ENCODE assay signal across 8 cellular contexts in the genomic region with DNA sequence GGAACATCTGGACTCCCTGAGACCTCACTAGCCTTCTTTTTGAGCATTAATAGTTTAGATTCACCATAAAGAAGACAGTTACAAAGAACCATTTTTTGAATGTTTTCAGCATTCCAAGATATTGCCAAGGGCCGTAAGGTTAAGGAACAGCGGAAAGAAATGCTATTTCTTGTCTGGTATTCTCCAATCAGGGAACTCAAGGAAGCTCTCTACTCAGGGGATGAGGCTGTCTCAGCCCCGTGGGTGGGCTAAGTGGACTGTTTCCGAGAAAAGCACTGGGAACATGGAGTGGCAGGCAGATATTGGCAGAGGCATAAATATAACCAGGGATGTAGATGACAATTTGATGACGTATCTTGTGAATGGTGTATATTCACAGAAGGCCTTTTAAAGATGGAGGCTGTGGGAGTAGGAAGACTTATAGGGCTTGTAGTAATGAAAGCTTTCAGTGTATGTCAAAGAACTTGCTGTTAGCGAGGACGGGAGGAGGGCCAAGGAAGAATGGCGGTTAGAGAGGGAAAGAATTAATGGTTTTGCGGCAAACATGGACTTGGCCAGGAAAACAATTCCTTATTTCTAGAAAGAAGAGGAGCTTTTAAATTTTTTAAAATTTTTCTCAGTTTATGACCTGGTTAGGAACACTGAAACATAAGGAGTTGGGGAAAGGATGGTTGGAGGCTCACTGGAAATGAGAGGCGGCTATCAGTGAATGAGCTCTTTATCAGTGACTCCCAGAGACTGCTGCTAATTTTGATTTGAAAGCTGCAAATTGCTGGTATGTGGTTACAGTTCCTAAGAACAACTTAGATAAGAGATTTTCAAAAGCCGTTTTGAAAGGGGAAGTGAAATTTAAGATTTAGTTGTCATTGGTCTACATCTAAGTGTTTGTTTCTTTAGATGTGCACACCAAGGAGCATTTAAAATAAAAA.
DNase-seq lines count a peak whose midpoint lies in the region; ATAC-seq and TF ChIP-seq lines count a peak whose summit lies in the region.

No MANE protein-coding gene starts in this region.

- no peak for TF ChIP-seq CTCF in HL-60 (IDR thresholded peaks at IDR 0.05; ENCODE audit: insufficient read depth, low read length)

- H3K9me3 Mint-ChIP-seq in activated naive CD8-positive, alpha-beta T cell treated with anti-CD3 and anti-CD28 coated beads, Interleukin-2, amount 50 U/mL, for 24 hours, result no peaks in the 10 kb centered on the region

- peak overlapping the region; percentile 34 for H3K27ac ChIP-seq in HL-60 (replicated peaks)
- no peak overlapping the region for H3K27ac ChIP-seq in caudate nucleus (ENCODE audit: low read depth, low read length)

- no peak overlapping the region for H3K4me3 Mint-ChIP-seq in activated naive CD8-positive, alpha-beta T cell treated with anti-CD3 and anti-CD28 coated beads, Interleukin-2, amount 50 U/mL, for 24 hours

- H3K27me3 Mint-ChIP-seq in activated naive CD8-positive, alpha-beta T cell treated with anti-CD3 and anti-CD28 coated beads, Interleukin-2, amount 50 U/mL, for 24 hours, result peaks cover 10% of the 10 kb centered on the region

- no peaks in the 10 kb centered on the region for H3K27me3 ChIP-seq in HL-60 (ENCODE audit: insufficient read depth, poor library complexity, severe bottlenecking)

- H3K36me3 Mint-ChIP-seq in activated naive CD8-positive, alpha-beta T cell treated with anti-CD3 and anti-CD28 coated beads, Interleukin-2, amount 50 U/mL, for 24 hours (ENCODE audit: low read depth), result no peaks in the 10 kb centered on the region

- ATAC-seq in GM21381 (IDR thresholded peaks at IDR 0.05; ENCODE audit: unreplicated experiment), result peak; percentile 71
- ATAC-seq in activated naive CD8-positive, alpha-beta T cell treated with anti-CD3 and anti-CD28 coated beads, Interleukin-2, amount 50 U/mL, for 24 hours, result no peak

- H3K27ac Mint-ChIP-seq in activated naive CD8-positive, alpha-beta T cell treated with anti-CD3 and anti-CD28 coated beads, Interleukin-2, amount 50 U/mL, for 24 hours, result no peak overlapping the region

- no peak overlapping the region for H3K4me3 ChIP-seq in HL-60 (replicated peaks; ENCODE audit: insufficient read depth, low read length)

- H3K4me1 Mint-ChIP-seq in activated naive CD8-positive, alpha-beta T cell treated with anti-CD3 and anti-CD28 coated beads, Interleukin-2, amount 50 U/mL, for 24 hours, result peaks cover 19% of the 10 kb centered on the region

- DNase-seq in CD1c-positive myeloid dendritic cell (ENCODE audit: extremely low spot score), result peak; percentile 76
- peak; percentile 22 to 30 for DNase-seq in HL-60 (ENCODE audit: low read depth in 1 of 2, low spot score in 1 of 2)
- DNase-seq in epidermal melanocyte (ENCODE audit: insufficient read length, low spot score), result peak; percentile 67
- no peak for DNase-seq in caudate nucleus (lab: John Stamatoyannopoulos, UW)
- no peak for DNase-seq in activated naive CD8-positive, alpha-beta T cell treated with anti-CD3 and anti-CD28 coated beads, Interleukin-2, amount 50 U/mL, for 24 hours
- no peak for DNase-seq in NCI-H446 (lab: John Stamatoyannopoulos, UW)
- no peak for DNase-seq in NCI-H2029 treated with DMSO at 0.1 percent for 48 hours (lab: John Stamatoyannopoulos, UW)

Comparison
In these comparisons a context has a peak if more than half of its experiments do, and no peak if none do; other contexts are left out.
1. DNase-seq: peak in CD1c-positive myeloid dendritic cell (single experiment), HL-60 (2 of 2) and epidermal melanocyte (single experiment); none in caudate nucleus (0 of 61), activated naive CD8-positive, alpha-beta T cell treated with anti-CD3 and anti-CD28 coated beads, Interleukin-2, amount 50 U/mL, for 24 hours (single experiment), NCI-H446 (0 of 2) and NCI-H2029 treated with DMSO at 0.1 percent for 48 hours (single experiment).